Comparison of ENCODE assay signal across 3 cellular contexts in the genomic region with DNA sequence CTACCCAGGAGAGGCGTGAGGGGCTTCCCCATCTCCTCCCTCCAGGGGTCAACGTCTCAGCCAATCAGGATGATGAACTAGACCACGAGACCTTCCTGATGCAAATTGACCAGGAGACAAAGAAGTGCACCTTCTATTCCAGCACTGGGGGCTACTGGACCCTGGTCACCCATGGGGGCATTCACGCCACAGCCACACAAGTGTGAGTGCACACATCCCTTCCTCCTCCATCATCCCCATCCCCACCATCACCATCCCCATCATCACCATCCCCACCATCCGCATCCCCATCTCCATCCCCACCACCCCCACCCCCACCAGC.
TF ChIP-seq lines count a peak whose summit lies in the region.

No MANE protein-coding gene starts in this region.

TF ChIP-seq in HepG2, 621 proteins besides CTCF, POLR2A, EP300 and RAD21:
- TF ChIP-seq CREB1 (IDR thresholded peaks at IDR 0.05) (no peak), CREB1 (CRISPR knock-in tag; IDR thresholded peaks at IDR 0.05) (no peak), POLR2G (IDR thresholded peaks at IDR 0.05; ENCODE audit: low read depth, low read length) (peak; percentile 11; the same call in 1 of the 2 replicates)
TF ChIP-seq in HepG2: peak in this region for 1.

TF ChIP-seq in GM12891, 5 proteins besides CTCF, POLR2A, EP300 and RAD21:
- TF ChIP-seq POU2F2 (IDR thresholded peaks at IDR 0.05; ENCODE audit: low read depth, low read length) (no peak), PAX5 (IDR thresholded peaks at IDR 0.05; ENCODE audit: insufficient read depth, low read length, severe bottlenecking) (no peak), POLR2AphosphoS5 (IDR thresholded peaks at IDR 0.05; ENCODE audit: low read depth, low read length) (no peak), SPI1 (IDR thresholded peaks at IDR 0.05; ENCODE audit: low read depth, low read length) (no peak), TAF1 (IDR thresholded peaks at IDR 0.05; ENCODE audit: low read depth, low read length) (no peak)
TF ChIP-seq in GM12891: peak in this region for 0.

TF ChIP-seq in K562, 482 proteins besides CTCF, POLR2A, EP300 and RAD21:
- no peak for TF ChIP-seq SMARCA5 (IDR thresholded peaks at IDR 0.05)
- TF ChIP-seq MAX (CRISPR knock-in tag; IDR thresholded peaks at IDR 0.05): no peak
- TF ChIP-seq ZNF780A (CRISPR knock-in tag; IDR thresholded peaks at IDR 0.05): no peak
- TF ChIP-seq POLR2AphosphoS5 (IDR thresholded peaks at IDR 0.05; ENCODE audit: control insufficient read depth, insufficient read depth, low read depth, low read length): no peak
- TF ChIP-seq ZNF174 (CRISPR knock-in tag; IDR thresholded peaks at IDR 0.05): no peak
- no peak for TF ChIP-seq TEAD4 (IDR thresholded peaks at IDR 0.05; ENCODE audit: low read length)
- no peak for TF ChIP-seq TEAD4 (CRISPR knock-in tag; IDR thresholded peaks at IDR 0.05; ENCODE audit: borderline replicate concordance)
- no peak for TF ChIP-seq ZFPM2 (CRISPR knock-in tag; IDR thresholded peaks at IDR 0.05)
- TF ChIP-seq FOXA3 (CRISPR knock-in tag; conservative IDR thresholded peaks at IDR 0.05 in 1 of 2, IDR thresholded peaks at IDR 0.05 in 1 of 2): no peak
- no peak for TF ChIP-seq STAT5A (IDR thresholded peaks at IDR 0.05; ENCODE audit: borderline replicate concordance, low read length)
- TF ChIP-seq ZNF407 (IDR thresholded peaks at IDR 0.05; ENCODE audit: low read depth): no peak
- TF ChIP-seq, protein P1, sequence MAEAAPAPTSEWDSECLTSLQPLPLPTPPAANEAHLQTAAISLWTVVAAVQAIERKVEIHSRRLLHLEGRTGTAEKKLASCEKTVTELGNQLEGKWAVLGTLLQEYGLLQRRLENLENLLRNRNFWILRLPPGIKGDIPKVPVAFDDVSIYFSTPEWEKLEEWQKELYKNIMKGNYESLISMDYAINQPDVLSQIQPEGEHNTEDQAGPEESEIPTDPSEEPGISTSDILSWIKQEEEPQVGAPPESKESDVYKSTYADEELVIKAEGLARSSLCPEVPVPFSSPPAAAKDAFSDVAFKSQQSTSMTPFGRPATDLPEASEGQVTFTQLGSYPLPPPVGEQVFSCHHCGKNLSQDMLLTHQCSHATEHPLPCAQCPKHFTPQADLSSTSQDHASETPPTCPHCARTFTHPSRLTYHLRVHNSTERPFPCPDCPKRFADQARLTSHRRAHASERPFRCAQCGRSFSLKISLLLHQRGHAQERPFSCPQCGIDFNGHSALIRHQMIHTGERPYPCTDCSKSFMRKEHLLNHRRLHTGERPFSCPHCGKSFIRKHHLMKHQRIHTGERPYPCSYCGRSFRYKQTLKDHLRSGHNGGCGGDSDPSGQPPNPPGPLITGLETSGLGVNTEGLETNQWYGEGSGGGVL (CRISPR knock-in tag; IDR thresholded peaks at IDR 0.05): no peak
- TF ChIP-seq PHF8 (IDR thresholded peaks at IDR 0.05; ENCODE audit: borderline replicate concordance, low read length): no peak
- no peak for TF ChIP-seq FOXM1 (IDR thresholded peaks at IDR 0.05; ENCODE audit: low read depth)
- TF ChIP-seq FOXM1 (CRISPR knock-in tag; IDR thresholded peaks at IDR 0.05; ENCODE audit: low read depth): no peak
TF ChIP-seq in K562: peak in this region for 0.
